Comparison of ENCODE assay signal across 1 cellular context in genomic region chr2:218171744-218172143, GRCh38. TPM values are rescaled to one million over a fixed set of nuclear protein-coding genes. Genes with fewer than 3 reads are reported as not detected.
"Had no signal": no experiment of that assay in that cellular context is flagged by ENCODE, and none has a peak within 500 bp of the region (broad histone marks: within the 10 kb centered on the region; RNA-seq: fewer than 3 reads in every experiment).

No MANE protein-coding gene starts in this region.

RNA-seq across cellular contexts. Expression of gene CXCR1, which starts 5.0 kb away (rescaled TPM):
- polyA plus RNA-seq: cardiac muscle cell had no signal
